Comparison of ENCODE assay signal across 27 cellular contexts in the genomic region with DNA sequence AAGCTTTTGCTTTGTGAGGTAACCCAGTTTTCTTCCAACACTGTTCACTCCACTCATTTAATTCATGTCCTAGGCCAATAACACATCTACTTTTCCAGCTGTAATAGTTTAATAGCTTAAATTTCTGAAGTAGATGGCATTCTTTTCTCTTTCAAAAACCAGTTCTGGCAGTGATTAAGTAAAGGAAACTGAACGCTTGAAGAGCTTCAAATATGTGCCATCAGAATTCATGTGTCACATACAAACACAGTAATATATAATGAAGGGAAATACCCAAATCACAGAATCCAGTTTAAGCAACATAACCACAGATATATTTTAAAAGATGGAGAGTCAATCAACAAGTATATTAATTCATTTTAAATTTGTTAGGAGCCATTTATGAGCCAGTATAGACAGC.
"Had no signal": no experiment of that assay in that cellular context is flagged by ENCODE, and none has a peak within 500 bp of the region (broad histone marks: within the 10 kb centered on the region; RNA-seq: fewer than 3 reads in every experiment).

No MANE protein-coding gene starts in this region.

- ATAC-seq: psoas muscle; right cardiac atrium; right lobe of liver; stimulated activated effector memory CD8-positive, alpha-beta T cell treated with anti-CD3 and anti-CD28 coated beads, Interleukin-12 subunit alpha, Interleukin-12 subunit beta, amount 100 ng/mL, for 72 hours; stimulated activated naive B cell treated with anti-CD40 and anti-IgM and Interleukin-4, amounts not matched to agents 10 μg/mL and 1 μg/mL and 100 μg/mL, for 72 hours had no signal

- FAIRE-seq: small intestine, urothelium cell line had no signal

- H3K9me3 Mint-ChIP-seq: nephron; neural progenitor cell; stimulated activated effector memory CD8-positive, alpha-beta T cell treated with anti-CD3 and anti-CD28 coated beads, Interleukin-12 subunit alpha, Interleukin-12 subunit beta, amount 100 ng/mL, for 72 hours; stimulated activated naive B cell treated with anti-CD40 and anti-IgM and Interleukin-4, amounts not matched to agents 10 μg/mL and 1 μg/mL and 100 μg/mL, for 72 hours; stimulated activated naive CD8-positive, alpha-beta T cell treated with anti-CD3 and anti-CD28 coated beads, Interleukin-15, Interleukin-2, amounts not matched to agents 100 ng/mL and 50 ng/mL, for 24 hours had no signal

- H3K4me2 ChIP-seq: neural progenitor cell had no signal

- H3K4me1 Mint-ChIP-seq: stimulated activated naive B cell treated with anti-CD40 and anti-IgM and Interleukin-4, amounts not matched to agents 10 μg/mL and 1 μg/mL and 100 μg/mL, for 72 hours had no signal

- H3K79me2 ChIP-seq: parathyroid adenoma had no signal

- H3K36me3 Mint-ChIP-seq: stimulated activated naive B cell treated with anti-CD40 and anti-IgM and Interleukin-4, amounts not matched to agents 10 μg/mL and 1 μg/mL and 100 μg/mL, for 72 hours had no signal

- H3K4me3 ChIP-seq: neural progenitor cell, ovary, psoas muscle, right lobe of liver, sigmoid colon, stomach, thoracic aorta, thyroid gland, tibial nerve, upper lobe of left lung, vagina had no signal

- H3K36me3 ChIP-seq: neural progenitor cell, ovary, right lobe of liver, sigmoid colon, stomach, thoracic aorta, thyroid gland, tibial nerve, upper lobe of left lung, vagina had no signal

- H3K4me3 Mint-ChIP-seq: nephron; neural progenitor cell; stimulated activated effector memory CD8-positive, alpha-beta T cell treated with anti-CD3 and anti-CD28 coated beads, Interleukin-12 subunit alpha, Interleukin-12 subunit beta, amount 100 ng/mL, for 72 hours; stimulated activated naive B cell treated with anti-CD40 and anti-IgM and Interleukin-4, amounts not matched to agents 10 μg/mL and 1 μg/mL and 100 μg/mL, for 72 hours; stimulated activated naive CD8-positive, alpha-beta T cell treated with anti-CD3 and anti-CD28 coated beads, Interleukin-15, Interleukin-2, amounts not matched to agents 100 ng/mL and 50 ng/mL, for 24 hours had no signal

- H3K27me3 ChIP-seq: neural progenitor cell, ovary, right lobe of liver, sigmoid colon, stomach, thyroid gland, tibial nerve, upper lobe of left lung, vagina had no signal

- H3K9ac ChIP-seq: neural progenitor cell, parathyroid adenoma had no signal

- DNase-seq: occipital lobe; ovary; posterior cingulate gyrus; psoas muscle; right cardiac atrium; right lobe of liver; sigmoid colon; small intestine; stimulated activated CD4-positive, alpha-beta T cell treated with anti-CD3 and anti-CD28 coated beads, Interleukin-15, amount 100 ng/mL, for 24 hours; stimulated activated CD4-positive, alpha-beta T cell treated with anti-CD3 and anti-CD28 coated beads, Interleukin-2, amount 100 ng/mL, for 24 hours; stimulated activated CD4-positive, alpha-beta T cell treated with anti-CD3 and anti-CD28 coated beads, Interleukin-2, amount 100 ng/mL, for 48 hours; stimulated activated CD4-positive, alpha-beta T cell treated with anti-CD3 and anti-CD28 coated beads, Interleukin-4, amount 100 ng/mL, for 24 hours; stimulated activated naive B cell treated with anti-CD40 and anti-IgM and Interleukin-4, amounts not matched to agents 10 μg/mL and 1 μg/mL and 100 μg/mL, for 72 hours; stimulated activated naive CD4-positive, alpha-beta T cell treated with Interleukin-2 at 50 U/mL for 16 hours; stomach; thyroid gland; upper lobe of left lung had no signal

- H3K27ac Mint-ChIP-seq: nephron; neural progenitor cell; progenitor cell of endocrine pancreas; stimulated activated effector memory CD8-positive, alpha-beta T cell treated with anti-CD3 and anti-CD28 coated beads, Interleukin-12 subunit alpha, Interleukin-12 subunit beta, amount 100 ng/mL, for 72 hours; stimulated activated naive B cell treated with anti-CD40 and anti-IgM and Interleukin-4, amounts not matched to agents 10 μg/mL and 1 μg/mL and 100 μg/mL, for 72 hours; stimulated activated naive CD8-positive, alpha-beta T cell treated with anti-CD3 and anti-CD28 coated beads, Interleukin-15, Interleukin-2, amounts not matched to agents 100 ng/mL and 50 ng/mL, for 24 hours had no signal

- H3K4me1 ChIP-seq: parathyroid adenoma, right lobe of liver, vagina had no signal

- H3K9me3 ChIP-seq: ovary, psoas muscle, right lobe of liver, sigmoid colon, stomach, thoracic aorta, thyroid gland, tibial nerve, upper lobe of left lung, vagina had no signal

- H3K27ac ChIP-seq: neural progenitor cell, ovary, parathyroid adenoma, psoas muscle, right lobe of liver, sigmoid colon, stomach, thoracic aorta, thyroid gland, tibial nerve, upper lobe of left lung, vagina had no signal

- H2AFZ ChIP-seq: parathyroid adenoma had no signal

- H3K27me3 Mint-ChIP-seq: progenitor cell of endocrine pancreas; stimulated activated naive B cell treated with anti-CD40 and anti-IgM and Interleukin-4, amounts not matched to agents 10 μg/mL and 1 μg/mL and 100 μg/mL, for 72 hours; stimulated activated naive CD8-positive, alpha-beta T cell treated with anti-CD3 and anti-CD28 coated beads, Interleukin-15, Interleukin-2, amounts not matched to agents 100 ng/mL and 50 ng/mL, for 24 hours had no signal
